In genomic region chr5:5533927-5534326, GRCh38 we compare ENCODE assay signal across 15 cellular contexts.
DNase-seq lines count a peak whose midpoint lies in the region; FAIRE-seq and TF ChIP-seq lines count a peak whose summit lies in the region.
"Had no signal": no experiment of that assay in that cellular context is flagged by ENCODE, and none has a peak within 500 bp of the region (broad histone marks: within the 10 kb centered on the region; RNA-seq: fewer than 3 reads in every experiment).

No MANE protein-coding gene starts in this region.

- TF ChIP-seq RAD21 in H1 (IDR thresholded peaks at IDR 0.05 in 1 of 2, conservative IDR thresholded peaks at IDR 0.05 in 1 of 2; ENCODE audit: low read depth in 2 of 2, low read length in 2 of 2): no peak

- H3K9me3 ChIP-seq in H1 (ENCODE audit: insufficient read depth in 2 of 2, low read depth in 1 of 2, low read length in 1 of 2): no peaks in the 10 kb centered on the region; a peak in 1 of 4 replicates

- FAIRE-seq in H1 (lab: Jason Lieb, UNC): no peak
- FAIRE-seq: G401.6, K562 had no signal

- WGBS in H1 (ENCODE audit: extremely low coverage in 1 of 2, insufficient coverage in 1 of 2, insufficient read length in 1 of 2, insufficient replicate concordance in 2 of 2, low coverage in 1 of 2, low lambda C conversion rate in 2 of 2, missing lambda C conversion rate in 1 of 2), 2 experiments: 83% methylated on average over 9 of the region's 9 CpGs; no CpG with 5 or more reads in 1 of the 2 experiments

- TF ChIP-seq EP300 in H1 (IDR thresholded peaks at IDR 0.05; ENCODE audit: borderline replicate concordance in 1 of 2, low read depth in 2 of 2, low read length in 2 of 2): no peak

- CTCF ChIA-PET in H1 (lab: Charles Lee; ENCODE audit: partially characterized antibody): interaction anchor here (1.3 kb wide), 1 partner anchor 25 kb away, joined by 3 read pairs; no protein-coding TSS in a partner anchor

- H3K4me2 ChIP-seq in H1 (ENCODE audit: insufficient read depth in 1 of 2, low read depth in 2 of 2, low read length in 2 of 2): no peak overlapping the region
- H3K4me2 ChIP-seq: GM23338, PC-9 had no signal

- POLR2A ChIA-PET in H1 (lab: Charles Lee; ENCODE audit: partially characterized antibody): no interaction called here

- H4K8ac ChIP-seq in H1 (ENCODE audit: extremely low read depth, insufficient read depth, low read length): no peak overlapping the region

- H4K20me1 ChIP-seq in H1 (replicated peaks in 1 of 2; ENCODE audit: control insufficient read depth in 1 of 2, insufficient read depth in 2 of 2, low read length in 2 of 2): no peaks in the 10 kb centered on the region

- no peak overlapping the region for H3K9ac ChIP-seq in H1 (replicated peaks in 1 of 4; ENCODE audit: extremely low read depth in 1 of 4, low read depth in 3 of 4, low read length in 3 of 4)

- 0 out of 2 replicates have a peak overlapping the region, but pooled peaks have one; percentile 27 for H2BK12ac ChIP-seq in H1 (ENCODE audit: low read depth, low read length)

- no peak overlapping the region for H2BK15ac ChIP-seq in H1 (ENCODE audit: low read length)

- no peak overlapping the region for H3K4ac ChIP-seq in H1 (replicated peaks; ENCODE audit: insufficient read length, low read depth, low read length)

- no peaks in the 10 kb centered on the region; a peak in 1 of 7 replicates for H3K27me3 ChIP-seq in H1 (replicated peaks in 1 of 4; ENCODE audit: control insufficient read depth in 3 of 4, extremely low read depth in 1 of 4, insufficient read depth in 3 of 4, low read length in 3 of 4)

- H3K23me2 ChIP-seq in H1 (ENCODE audit: low read depth, low read length): no peaks in the 10 kb centered on the region

- no peak overlapping the region for H3K18ac ChIP-seq in H1 (ENCODE audit: extremely low read depth, low read length)

- H3K79me1 ChIP-seq in H1 (ENCODE audit: low read depth, low read length): no peaks in the 10 kb centered on the region

- H3K79me2 ChIP-seq in H1 (ENCODE audit: control insufficient read depth in 1 of 2, insufficient read depth in 2 of 2, low read length in 2 of 2): no peaks in the 10 kb centered on the region

- TF ChIP-seq POLR2A in H1 (IDR thresholded peaks at IDR 0.05; ENCODE audit: control extremely low read depth in 1 of 2, low read depth in 2 of 2, low read length in 2 of 2): no peak

- no peak for TF ChIP-seq CTCF in H1 (IDR thresholded peaks at IDR 0.05; ENCODE audit: control extremely low read depth in 1 of 3, insufficient read depth in 1 of 3, low read depth in 1 of 3, low read length in 3 of 3)

- peaks cover 0 to 11% (median 0%) of the 10 kb centered on the region in 4 experiments; a peak in 1 of 7 replicates for H3K4me1 ChIP-seq in H1 (replicated peaks in 1 of 4; ENCODE audit: control insufficient read depth in 3 of 4, insufficient read depth in 4 of 4, low read length in 3 of 4)

- no peak overlapping the region; the same call in 1 of the 2 replicates for H2BK5ac ChIP-seq in H1 (ENCODE audit: low read depth, low read length)

- no peak overlapping the region for H2AFZ ChIP-seq in H1 (ENCODE audit: low read length)
- H2AFZ ChIP-seq: GM23338, PC-9 had no signal

- no peak overlapping the region for H4K5ac ChIP-seq in H1 (ENCODE audit: insufficient read length, low read depth, low read length)

- peak overlapping the region; percentile 57 for H2BK20ac ChIP-seq in H1 (ENCODE audit: low read length)

- H2BK120ac ChIP-seq in H1 (replicated peaks; ENCODE audit: low read depth, low read length): no peak overlapping the region

- peak overlapping the region; percentile 26 for H4K91ac ChIP-seq in H1 (replicated peaks; ENCODE audit: insufficient read length, low read length)

- H3K4me3 ChIP-seq in H1 (ENCODE audit: extremely low read depth in 1 of 4, insufficient read depth in 2 of 4, low read depth in 3 of 4, low read length in 4 of 4): no peak overlapping the region
- H3K4me3 ChIP-seq: GM23338, K562, PC-9 had no signal

- H3K23ac ChIP-seq in H1 (ENCODE audit: insufficient read length): no peak overlapping the region

- H3K56ac ChIP-seq in H1 (replicated peaks; ENCODE audit: insufficient read length, low read depth, low read length): no peak overlapping the region

- H3K27ac ChIP-seq in H1 (ENCODE audit: low read depth, low read length): no peak overlapping the region
- H3K27ac ChIP-seq: C4-2B, PC-9 had no signal

- DNase-seq in NCI-H345 (lab: John Stamatoyannopoulos, UW): peak; percentile 27
- DNase-seq in NCI-H345 treated with DMSO at 0.1 percent for 48 hours (lab: John Stamatoyannopoulos, UW; ENCODE audit: unreplicated experiment): no peak
- peak; percentile 39 for DNase-seq in NCI-H146 (lab: John Stamatoyannopoulos, UW)
- peak; percentile 63 for DNase-seq in NCI-H510A (lab: John Stamatoyannopoulos, UW)
- DNase-seq in H1 (ENCODE audit: low read depth in 1 of 2, low spot score in 2 of 2): no peak
- DNase-seq in NCI-H524 treated with DMSO at 0.1 percent for 48 hours (lab: John Stamatoyannopoulos, UW): no peak
- DNase-seq in EL: no peak
- DNase-seq in H4 (ENCODE audit: low spot score): no peak
- DNase-seq: DMS79 treated with DMSO at 0.1 percent for 48 hours, NCI-H2029 had no signal

- no peaks in the 10 kb centered on the region for H3K36me3 ChIP-seq in H1 (ENCODE audit: control insufficient read depth in 2 of 4, insufficient read depth in 4 of 4, low read length in 3 of 4)

- H2AK5ac ChIP-seq in H1 (ENCODE audit: low read depth, low read length): peak overlapping the region; percentile 39; the same call in 1 of the 2 replicates

- H3K14ac ChIP-seq in H1 (ENCODE audit: insufficient read length): no peak overlapping the region

TF ChIP-seq in H1, 55 proteins besides CTCF, POLR2A, EP300 and RAD21:
- TF ChIP-seq KDM5A (IDR thresholded peaks at IDR 0.05; ENCODE audit: low read length) (no peak), SP1 (IDR thresholded peaks at IDR 0.05; ENCODE audit: low read depth, low read length) (no peak)
TF ChIP-seq in H1: peak in this region for 0.

Comparison
In these comparisons a context has a peak if more than half of its experiments do, and no peak if none do; other contexts are left out.
1. DNase-seq: peak in NCI-H345 (single experiment), NCI-H146 (single experiment) and NCI-H510A (single experiment); none in NCI-H345 treated with DMSO at 0.1 percent for 48 hours (single experiment), H1 (0 of 2), NCI-H524 treated with DMSO at 0.1 percent for 48 hours (single experiment), EL (single experiment) and H4 (single experiment).